8 cellular contexts compared by ENCODE assay signal in genomic region chr6:24919404-24919892, GRCh38. TPM values are rescaled to one million over a fixed set of nuclear protein-coding genes. Genes with fewer than 3 reads are reported as not detected.
DNase-seq lines count a peak whose midpoint lies in the region; ATAC-seq, FAIRE-seq and TF ChIP-seq lines count a peak whose summit lies in the region.

No MANE protein-coding gene starts in this region.

- H3K27ac Mint-ChIP-seq in activated naive CD8-positive, alpha-beta T cell = peak overlapping the region; percentile 98

- no peak for FAIRE-seq in RCC 7860 (lab: Jason Lieb, UNC)

- in situ Hi-C loops in GM13976 (cut with MboI; ENCODE audit: low sequenced_read_pairs, unreplicated experiment) = no loop called here

- H4K20me1 ChIP-seq in BLaER1 (no peaks in the 10 kb centered on the region), hepatocyte (ENCODE audit: insufficient read depth, poor library complexity, severe bottlenecking) (no peaks in the 10 kb centered on the region)

- peaks cover 92% of the 10 kb centered on the region for H3K4me1 Mint-ChIP-seq in activated naive CD8-positive, alpha-beta T cell (ENCODE audit: low read depth)

- H3K9me2 ChIP-seq in hepatocyte (replicated peaks; ENCODE audit: insufficient read depth) = no peaks in the 10 kb centered on the region

- no peaks in the 10 kb centered on the region for H3K27me3 ChIP-seq in BLaER1
- no peaks in the 10 kb centered on the region for H3K27me3 ChIP-seq in hepatocyte

- H3K4me3 ChIP-seq in BLaER1 (peak overlapping the region; percentile 32; the same call in 1 of the 2 replicates), hepatocyte (no peak overlapping the region)

- WGBS in hepatocyte (ENCODE audit: low lambda C conversion rate, missing lambda C conversion rate) = 43% methylated on average over 8 of the region's 8 CpGs

- peak overlapping the region; percentile 74 for H3K4me2 ChIP-seq in BLaER1
- H3K4me2 ChIP-seq in hepatocyte = no peak overlapping the region

- DNase-seq in NCI-H1105 (lab: John Stamatoyannopoulos, UW) = peak; percentile 69
- DNase-seq in GM13976 (ENCODE audit: low spot score) = no peak
- no peak for DNase-seq in RCC 7860 (ENCODE audit: low spot score)
- DNase-seq in hepatocyte (ENCODE audit: low spot score) = no peak

- H3K36me3 ChIP-seq in BLaER1 (no peaks in the 10 kb centered on the region), hepatocyte (replicated peaks; ENCODE audit: insufficient read depth, low read depth) (no peaks in the 10 kb centered on the region)

- H2AFZ ChIP-seq in hepatocyte = no peak overlapping the region

- no peaks in the 10 kb centered on the region for H3K9me3 Mint-ChIP-seq in activated naive CD8-positive, alpha-beta T cell (ENCODE audit: low read depth)

- peak overlapping the region; percentile 74 for H3K4me3 Mint-ChIP-seq in activated naive CD8-positive, alpha-beta T cell

- H3K36me3 Mint-ChIP-seq in activated naive CD8-positive, alpha-beta T cell = peaks cover 3% of the 10 kb centered on the region

- H3K9me3 ChIP-seq in BLaER1 = no peaks in the 10 kb centered on the region
- no peaks in the 10 kb centered on the region for H3K9me3 ChIP-seq in hepatocyte (ENCODE audit: low read depth)

- H3K27ac ChIP-seq in BLaER1 (peak overlapping the region; percentile 71), hepatocyte (no peak overlapping the region)

- no peaks in the 10 kb centered on the region for H3K79me2 ChIP-seq in hepatocyte

- TF ChIP-seq CTCF in GM13976 (IDR thresholded peaks at IDR 0.05; ENCODE audit: borderline replicate concordance, control extremely low read depth, extremely low read depth, insufficient read depth, missing control alignments) (no peak), hepatocyte (IDR thresholded peaks at IDR 0.05; ENCODE audit: poor library complexity) (no peak)

- no peaks in the 10 kb centered on the region for H3K27me3 Mint-ChIP-seq in activated naive CD8-positive, alpha-beta T cell

- ATAC-seq in GM19397 (IDR thresholded peaks at IDR 0.05; ENCODE audit: unreplicated experiment) = peak; percentile 56
- ATAC-seq in GM19035 (IDR thresholded peaks at IDR 0.05; ENCODE audit: unreplicated experiment) = no peak

- peaks cover 55% of the 10 kb centered on the region for H3K4me1 ChIP-seq in BLaER1
- H3K4me1 ChIP-seq in hepatocyte (ENCODE audit: insufficient read depth) = peaks cover 17% of the 10 kb centered on the region

- H3K9ac ChIP-seq in BLaER1 = peak overlapping the region; percentile 42; the same call in 1 of the 2 replicates

RNA-seq across cellular contexts. Expression of gene RIPOR2, which starts 16.3 kb away (rescaled TPM):
- total RNA-seq in hepatocyte = 17.3 and 17.6 TPM in 2 replicates
- polyA plus RNA-seq in hepatocyte = 11.8 and 14.4 TPM in 2 replicates
